Comparison of ENCODE assay signal across 4 cellular contexts in the genomic region with DNA sequence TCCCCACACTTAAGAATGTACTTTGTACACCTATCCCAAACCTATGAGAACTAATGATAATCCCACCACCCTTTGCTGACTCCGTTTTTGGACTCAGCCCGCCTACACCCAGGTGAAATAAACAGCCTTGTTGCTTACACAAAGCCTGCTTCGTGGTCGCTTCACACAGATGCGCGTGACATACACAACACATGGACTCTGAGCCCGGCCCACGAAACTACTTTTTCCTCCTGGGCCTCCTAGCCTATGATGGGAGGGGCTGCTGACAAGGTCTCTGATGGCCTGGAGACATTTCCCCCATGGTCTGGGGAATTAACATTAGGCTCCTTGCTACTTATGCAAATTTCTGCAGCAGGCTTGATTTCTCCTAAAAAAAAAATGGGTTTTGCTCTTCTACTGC.
"Had no signal": no experiment of that assay in that cellular context is flagged by ENCODE, and none has a peak within 500 bp of the region (broad histone marks: within the 10 kb centered on the region; RNA-seq: fewer than 3 reads in every experiment).

No MANE protein-coding gene starts in this region.

- H3K27ac ChIP-seq: HL-60 had no signal

- H3K4me3 Mint-ChIP-seq: IgD-negative memory B cell had no signal

- H3K4me1 Mint-ChIP-seq: IgD-negative memory B cell had no signal

- H3K27me3 Mint-ChIP-seq: IgD-negative memory B cell had no signal

- H3K27ac Mint-ChIP-seq: IgD-negative memory B cell had no signal

- DNase-seq: IMR-90 had no signal

- H3K36me3 Mint-ChIP-seq: IgD-negative memory B cell had no signal

- H3K4me3 ChIP-seq: K562 had no signal
